ENCODE assay signal across 8 cellular contexts in the genomic region with DNA sequence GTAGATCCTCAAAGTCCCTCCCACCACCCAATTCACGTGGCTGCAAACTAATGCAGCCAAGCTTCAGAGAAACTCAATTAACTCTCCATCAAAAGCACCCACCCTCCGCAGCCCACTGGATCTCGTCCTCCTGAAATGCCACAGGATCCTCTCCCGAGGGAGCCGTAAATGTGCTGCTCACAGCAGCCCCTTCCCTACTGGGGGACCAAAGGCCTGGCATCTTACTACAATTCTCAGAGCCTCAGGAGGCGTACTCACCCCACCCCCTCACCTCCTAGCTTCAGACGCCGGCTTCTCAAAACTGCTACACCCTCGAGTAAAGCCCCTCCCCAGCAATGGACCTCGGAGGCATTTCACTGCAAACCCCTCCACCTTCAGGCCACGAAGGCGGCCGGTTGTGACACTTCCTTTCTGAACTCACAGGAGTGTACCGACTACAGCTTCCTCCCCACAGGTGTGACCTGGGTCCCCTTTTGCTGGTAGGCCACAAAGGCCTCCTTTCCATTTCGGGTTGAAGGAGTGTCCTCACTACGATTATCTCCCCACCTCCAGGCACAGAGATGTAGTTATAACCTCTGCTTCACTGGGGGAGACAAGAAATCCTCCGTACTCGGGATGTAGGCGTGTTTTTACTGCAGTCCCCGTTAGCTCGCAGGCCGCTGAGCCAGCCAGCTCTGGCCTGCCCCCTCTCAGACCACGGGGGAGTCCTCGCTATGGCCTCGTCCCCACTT. TPM values are rescaled to one million over a fixed set of nuclear protein-coding genes. Genes with fewer than 3 reads are reported as not detected.
DNase-seq lines count a peak whose midpoint lies in the region; ATAC-seq and TF ChIP-seq lines count a peak whose summit lies in the region.

No MANE protein-coding gene starts in this region.

- no peaks in the 10 kb centered on the region for H3K9me3 ChIP-seq in lung (ENCODE audit: control insufficient read depth in 2 of 2, insufficient read depth in 1 of 2, low read length in 1 of 2)

- peak; percentile 61 for DNase-seq in NCI-H1436 (lab: John Stamatoyannopoulos, UW)
- DNase-seq in NCI-H1436 treated with DMSO at 0.1 percent for 48 hours (lab: John Stamatoyannopoulos, UW): no peak
- DNase-seq in NCI-H2171 treated with DMSO at 0.1 percent for 48 hours (lab: John Stamatoyannopoulos, UW): peak; percentile 57
- DNase-seq in activated CD4-positive, alpha-beta T cell treated with anti-CD3 and anti-CD28 coated beads, Interleukin-2, amount 10 ng/mL, durations not matched to agents 24 days and 14 days: peak; percentile 90
- DNase-seq in lung (ENCODE audit: low spot score): peak; percentile 36
- peak; percentile 29 for DNase-seq in stimulated activated CD8-positive, alpha-beta memory T cell treated with anti-CD3 and anti-CD28 coated beads, Interleukin-12 subunit alpha, Interleukin-12 subunit beta, amount 100 ng/mL, for 4 hours (ENCODE audit: low read depth)

- no peaks in the 10 kb centered on the region for H3K36me3 ChIP-seq in lung (ENCODE audit: control insufficient read depth in 2 of 2, insufficient read depth in 2 of 2, low read length in 2 of 2)

- no peaks in the 10 kb centered on the region for H3K27me3 Mint-ChIP-seq in activated CD4-positive, alpha-beta T cell treated with anti-CD3 and anti-CD28 coated beads, Interleukin-2, amount 10 ng/mL, durations not matched to agents 24 days and 14 days

- H3K27ac ChIP-seq in cingulate gyrus (ENCODE audit: low read depth, low read length): peak overlapping the region; percentile 98
- H3K27ac ChIP-seq in lung (ENCODE audit: low read depth in 1 of 2, low read length in 1 of 2): peak overlapping the region; percentile 94 to 99

- ATAC-seq in HG02798 (IDR thresholded peaks at IDR 0.05; ENCODE audit: poor library complexity, unreplicated experiment): peak; percentile 25
- peak; percentile 38 for ATAC-seq in lung (ENCODE audit: insufficient read depth, low FRiP score)

- peaks cover 3 to 15% of the 10 kb centered on the region in 2 donors for H3K4me1 ChIP-seq in lung (ENCODE audit: control insufficient read depth in 2 of 2, insufficient read depth in 2 of 2, low read length in 2 of 2)

- H3K4me3 Mint-ChIP-seq in activated CD4-positive, alpha-beta T cell treated with anti-CD3 and anti-CD28 coated beads, Interleukin-2, amount 10 ng/mL, durations not matched to agents 24 days and 14 days: peak overlapping the region; percentile 91

- no peaks in the 10 kb centered on the region for H3K27me3 ChIP-seq in lung (ENCODE audit: control insufficient read depth, insufficient read depth)

- TF ChIP-seq CTCF in lung (IDR thresholded peaks at IDR 0.05; ENCODE audit: control extremely low read depth, extremely low read depth): no peak

- intact Hi-C loops in activated CD4-positive, alpha-beta T cell treated with anti-CD3 and anti-CD28 coated beads, Interleukin-2, amount 10 ng/mL, durations not matched to agents 24 days and 14 days (cut with micrococcal nuclease): loop anchor here (1.0 to 5.0 kb wide), 5 partner anchors 35 to 288 kb away; partner anchors contain the start of genes CEP250, NFS1, RBM39 and ROMO1

- peak overlapping the region; percentile 99 for H3K27ac Mint-ChIP-seq in activated CD4-positive, alpha-beta T cell treated with anti-CD3 and anti-CD28 coated beads, Interleukin-2, amount 10 ng/mL, durations not matched to agents 24 days and 14 days

- 0% methylated on average over 25 of the region's 25 CpGs for WGBS in lung, 2 donors

- peaks cover 49% of the 10 kb centered on the region for H3K36me3 Mint-ChIP-seq in activated CD4-positive, alpha-beta T cell treated with anti-CD3 and anti-CD28 coated beads, Interleukin-2, amount 10 ng/mL, durations not matched to agents 24 days and 14 days (ENCODE audit: low read depth)

- H3K9me3 Mint-ChIP-seq in activated CD4-positive, alpha-beta T cell treated with anti-CD3 and anti-CD28 coated beads, Interleukin-2, amount 10 ng/mL, durations not matched to agents 24 days and 14 days: no peaks in the 10 kb centered on the region

- H3K4me1 Mint-ChIP-seq in activated CD4-positive, alpha-beta T cell treated with anti-CD3 and anti-CD28 coated beads, Interleukin-2, amount 10 ng/mL, durations not matched to agents 24 days and 14 days: peaks cover 43% of the 10 kb centered on the region

- peak overlapping the region; percentile 93 for H3K4me3 ChIP-seq in lung

RNA-seq across cellular contexts. Expression of gene CPNE1, which starts 0.7 kb away (rescaled TPM):
- 317 and 318 TPM in 2 replicates for total RNA-seq in activated CD4-positive, alpha-beta T cell treated with anti-CD3 and anti-CD28 coated beads, Interleukin-2, amount 10 ng/mL, durations not matched to agents 24 days and 14 days
- total RNA-seq in lung: 100 to 1,000 TPM in 1 of 2 donors, 10 to 100 TPM in 1; 91.9 to 180 TPM
- 100 to 1,000 TPM; 119 to 161 TPM for polyA plus RNA-seq in lung

RNA-seq across cellular contexts. Expression of gene RBM12, which starts 0.7 kb away (rescaled TPM):
- total RNA-seq in activated CD4-positive, alpha-beta T cell treated with anti-CD3 and anti-CD28 coated beads, Interleukin-2, amount 10 ng/mL, durations not matched to agents 24 days and 14 days: 148 and 151 TPM in 2 replicates
- total RNA-seq in lung: 10 to 100 TPM; 59.2 to 75.0 TPM
- polyA plus RNA-seq in lung: 10 to 100 TPM in 1 of 2 donors, 1 to 10 TPM in 1; 9.5 to 19.6 TPM

RNA-seq across cellular contexts. Expression of gene NFS1, which starts 35.2 kb away (rescaled TPM):
- 41.3 and 42.8 TPM in 2 replicates for total RNA-seq in activated CD4-positive, alpha-beta T cell treated with anti-CD3 and anti-CD28 coated beads, Interleukin-2, amount 10 ng/mL, durations not matched to agents 24 days and 14 days
- total RNA-seq in lung: 10 to 100 TPM; 24.1 to 33.9 TPM
- 10 to 100 TPM; 18.8 to 23.2 TPM for polyA plus RNA-seq in lung

RNA-seq across cellular contexts. Expression of gene ROMO1, which starts 35.2 kb away (rescaled TPM):
- 82.3 and 94.9 TPM in 2 replicates for total RNA-seq in activated CD4-positive, alpha-beta T cell treated with anti-CD3 and anti-CD28 coated beads, Interleukin-2, amount 10 ng/mL, durations not matched to agents 24 days and 14 days
- 100 to 1,000 TPM in 1 of 2 donors, 10 to 100 TPM in 1; 98.6 to 176 TPM for total RNA-seq in lung
- 100 to 1,000 TPM; 369 to 501 TPM for polyA plus RNA-seq in lung

RNA-seq across cellular contexts. Expression of gene SPAG4, which starts 48.3 kb away (rescaled TPM):
- total RNA-seq in activated CD4-positive, alpha-beta T cell treated with anti-CD3 and anti-CD28 coated beads, Interleukin-2, amount 10 ng/mL, durations not matched to agents 24 days and 14 days: 3.5 and 5.2 TPM in 2 replicates
- 1 to 10 TPM; 2.0 to 5.7 TPM for total RNA-seq in lung
- 1 to 10 TPM; 1.9 to 5.4 TPM for polyA plus RNA-seq in lung
